15 cellular contexts compared by ENCODE assay signal in genomic region chr6:57127763-57128162, GRCh38.
"Had no signal": no experiment of that assay in that cellular context is flagged by ENCODE, and none has a peak within 500 bp of the region (broad histone marks: within the 10 kb centered on the region; RNA-seq: fewer than 3 reads in every experiment).

No MANE protein-coding gene starts in this region.

- H3K4me3 ChIP-seq: ascending aorta, dorsolateral prefrontal cortex, upper lobe of right lung had no signal

- DNase-seq: activated CD4-positive, alpha-beta memory T cell treated with anti-CD3 and anti-CD28 coated beads for 36 hours; activated CD8-positive, alpha-beta memory T cell treated with anti-CD3 and anti-CD28 coated beads, Interleukin-2, amount 50 U/mL, for 4 hours; activated naive CD4-positive, alpha-beta T cell treated with Interleukin-2 at 50 U/mL for 16 hours; activated naive CD8-positive, alpha-beta T cell treated with anti-CD3 and anti-CD28 coated beads, Interleukin-2, amount 50 U/mL, for 24 hours; dorsolateral prefrontal cortex; kidney glomerular epithelial cell; nephron progenitor cell; stimulated activated CD4-positive, alpha-beta T cell treated with anti-CD3 and anti-CD28 coated beads, Interleukin-12 subunit alpha, Interleukin-12 subunit beta, amount 100 ng/mL, for 4 hours; stimulated activated CD4-positive, alpha-beta T cell treated with anti-CD3 and anti-CD28 coated beads, Interleukin-2, amount 100 ng/mL, for 48 hours; stimulated activated CD8-positive, alpha-beta memory T cell treated with anti-CD3 and anti-CD28 coated beads, Interleukin-4, amount 100 ng/mL, for 48 hours; stimulated activated naive CD8-positive, alpha-beta T cell treated with anti-CD3 and anti-CD28 coated beads, Interleukin-15, Interleukin-2, amounts not matched to agents 100 U/mL and 50 U/mL, for 24 hours; T-helper 2 cell; upper lobe of right lung had no signal

- H3K27me3 ChIP-seq: ascending aorta, dorsolateral prefrontal cortex, upper lobe of right lung had no signal

- H3K9me3 ChIP-seq: ascending aorta, upper lobe of right lung had no signal

- H3K4me1 ChIP-seq: upper lobe of right lung had no signal

- ATAC-seq: activated CD4-positive, CD25-positive, alpha-beta regulatory T cell treated with anti-CD3 and anti-CD28 coated beads, Interleukin-2, amount 50 U/mL, for 24 hours; activated naive CD8-positive, alpha-beta T cell treated with anti-CD3 and anti-CD28 coated beads, Interleukin-2, amount 50 U/mL, for 24 hours; stimulated activated naive CD8-positive, alpha-beta T cell treated with anti-CD3 and anti-CD28 coated beads, Interleukin-15, Interleukin-2, amounts not matched to agents 100 U/mL and 50 U/mL, for 24 hours; upper lobe of right lung had no signal

- H3K27ac ChIP-seq: ascending aorta, dorsolateral prefrontal cortex, upper lobe of right lung had no signal
